In the genomic region with DNA sequence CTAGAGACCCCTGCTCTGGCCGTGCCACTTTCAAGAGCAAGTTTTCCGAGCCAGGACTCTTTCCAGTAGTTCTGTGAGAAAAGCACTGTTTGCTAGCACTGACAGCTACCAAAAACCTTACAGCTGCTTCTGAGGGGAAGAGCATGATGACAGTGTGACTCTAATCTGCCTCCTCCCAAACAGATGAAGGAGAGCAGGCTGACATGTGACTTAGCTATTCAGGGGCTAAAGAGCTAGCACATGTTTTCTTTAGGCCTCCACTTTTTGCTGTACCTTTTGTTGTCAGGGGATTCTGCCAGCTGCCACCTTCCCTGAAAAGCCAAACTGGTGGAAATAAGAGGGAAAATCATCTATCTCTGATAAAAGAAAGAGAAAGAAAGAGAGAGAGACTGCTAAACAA, we compare ENCODE assay signal across 11 cellular contexts. TPM values are rescaled to one million over a fixed set of nuclear protein-coding genes. Genes with fewer than 3 reads are reported as not detected.
A peak's percentile ranks its signal among the peaks of the same experiment; 100 is the strongest.
DNase-seq lines count a peak whose midpoint lies in the region; ATAC-seq and TF ChIP-seq lines count a peak whose summit lies in the region.
"Had no signal": no experiment of that assay in that cellular context is flagged by ENCODE, and none has a peak within 500 bp of the region (broad histone marks: within the 10 kb centered on the region; RNA-seq: fewer than 3 reads in every experiment).

No MANE protein-coding gene starts in this region.

- 36 to 64% (median 45%) methylated on average over 2 of the region's 2 CpGs for WGBS in heart left ventricle, 4 donors
- 71 to 78% methylated on average over 2 of the region's 2 CpGs for WGBS in thyroid gland, 2 donors

- intact Hi-C loops in heart left ventricle (cut with DNase I) (loop anchor here in 1 of 10 donors (5.0 kb wide), 1 partner anchor 41 kb away; no protein-coding TSS in a partner anchor), left cardiac atrium (cut with DNase I) (no loop called here), left lung (cut with DNase I) (no loop called here), thyroid gland (cut with DNase I) (no loop called here)

- H3K9me3 ChIP-seq in heart left ventricle (no peaks in the 10 kb centered on the region), SJSA1 (replicated peaks) (no peaks in the 10 kb centered on the region), left lung (no peaks in the 10 kb centered on the region), thyroid gland (no peaks in the 10 kb centered on the region)
- H3K9me3 ChIP-seq: breast epithelium had no signal

- DNase-seq in heart left ventricle (no peak), left cardiac atrium (no peak), SJSA1 (ENCODE audit: low read depth in 1 of 2, low spot score in 2 of 2) (no peak), left lung (no peak), thyroid gland (peak in 1 of 2 donors; percentile 17), cortex of kidney (lab: John Stamatoyannopoulos, UW) (no peak), putamen (ENCODE audit: low spot score) (no peak)
- DNase-seq in activated CD8-positive, alpha-beta memory T cell treated with anti-CD3 and anti-CD28 coated beads for 24 hours = no peak
- DNase-seq: BE2C, NCI-H446 treated with DMSO at 0.1 percent for 48 hours had no signal

- H3K4me3 ChIP-seq in heart left ventricle (no peak overlapping the region), SJSA1 (no peak overlapping the region), left lung (no peak overlapping the region), thyroid gland (replicated peaks in 1 of 3) (no peak overlapping the region)
- H3K4me3 ChIP-seq: breast epithelium had no signal

- peaks cover 0 to 87% (median 30%) of the 10 kb centered on the region in 9 donors for H3K36me3 ChIP-seq in heart left ventricle
- no peaks in the 10 kb centered on the region for H3K36me3 ChIP-seq in SJSA1
- H3K36me3 ChIP-seq in left lung = peaks cover 0 to 4% of the 10 kb centered on the region in 2 donors
- no peaks in the 10 kb centered on the region for H3K36me3 ChIP-seq in thyroid gland
- H3K36me3 ChIP-seq: breast epithelium had no signal

- H3K4me1 ChIP-seq in heart left ventricle (peaks cover 5 to 94% (median 55%) of the 10 kb centered on the region in 12 donors), SJSA1 (replicated peaks) (peaks cover 26% of the 10 kb centered on the region), left lung (peaks cover 12 to 28% of the 10 kb centered on the region in 2 donors), thyroid gland (peaks cover 30 to 36% of the 10 kb centered on the region in 2 donors)
- H3K4me1 ChIP-seq: breast epithelium had no signal

- TF ChIP-seq CTCF in heart left ventricle (IDR thresholded peaks at IDR 0.05) (no peak), left lung (IDR thresholded peaks at IDR 0.05) (no peak), thyroid gland (IDR thresholded peaks at IDR 0.05) (no peak)

- ATAC-seq in heart left ventricle (no peak), left cardiac atrium (no peak), left lung (peak; percentile 13)

- TF ChIP-seq POLR2A in heart left ventricle (IDR thresholded peaks at IDR 0.05) (no peak), thyroid gland (IDR thresholded peaks at IDR 0.05) (peak in 1 of 2 donors; percentile 11)

- H3K27ac ChIP-seq in heart left ventricle (peak overlapping the region in 10 of 12 donors; percentile 8 to 99 (median 92)), SJSA1 (peak overlapping the region; percentile 35), left lung (peak overlapping the region in 1 of 2 donors; percentile 39), thyroid gland (peak overlapping the region; percentile 14 to 60 (median 50))
- H3K27ac ChIP-seq: breast epithelium had no signal

- H3K27me3 ChIP-seq in heart left ventricle (no peaks in the 10 kb centered on the region), SJSA1 (replicated peaks) (no peaks in the 10 kb centered on the region), left lung (no peaks in the 10 kb centered on the region), thyroid gland (no peaks in the 10 kb centered on the region)
- H3K27me3 ChIP-seq: BE2C, breast epithelium had no signal

RNA-seq across cellular contexts. Expression of a gene that starts 17.3 kb away (rescaled TPM):
- total RNA-seq in heart left ventricle = 100 to 1,000 TPM; 573 to 947 (median 768) TPM
- polyA plus RNA-seq in heart left ventricle = 1,000 to 10,000 TPM in 1 of 2 donors, 100 to 1,000 TPM in 1; 511 to 1,022 TPM
- total RNA-seq in left cardiac atrium = 100 to 1,000 TPM; 383 to 677 TPM
- total RNA-seq in SJSA1 (2014; rRNA removed; shearing (Covaris generic)) = 0.97 TPM in 1 of 2 replicates, not detected in the other
- 1 to 10 TPM; 1.3 to 3.4 TPM for total RNA-seq in left lung
- 1 to 10 TPM; 1.9 to 5.4 (median 4.6) TPM for total RNA-seq in thyroid gland

RNA-seq across cellular contexts. Expression of a gene that starts 34.1 kb away (rescaled TPM):
- total RNA-seq in heart left ventricle (100 to 1,000 TPM in 5 of 9 donors, 10 to 100 TPM in 4; 73.8 to 173 (median 112) TPM), left cardiac atrium (100 to 1,000 TPM; 101 to 120 TPM), left lung (10 to 100 TPM; 46.2 to 49.6 TPM), thyroid gland (10 to 100 TPM; 12.8 to 73.0 (median 46.0) TPM)
- 100 to 1,000 TPM; 176 to 728 TPM for polyA plus RNA-seq in heart left ventricle
- 36.0 and 73.6 TPM in 2 replicates for total RNA-seq in SJSA1 (2014; rRNA removed; shearing (Covaris generic))

RNA-seq across cellular contexts. Expression of a gene that starts 45.4 kb away (rescaled TPM):
- total RNA-seq in heart left ventricle (10 to 100 TPM in 1 of 9 donors, 1 to 10 TPM in 6, under 1 TPM in 2; 0.58 to 23.8 (median 1.8) TPM), left cardiac atrium (1 to 10 TPM; 1.5 to 8.7 TPM), left lung (10 to 100 TPM; 10.6 to 14.5 TPM), thyroid gland (1 to 10 TPM; 2.0 to 6.7 (median 3.9) TPM)
- polyA plus RNA-seq in heart left ventricle = 1 to 10 TPM in 1 of 2 donors, under 1 TPM in 1; 0.86 to 2.6 TPM
- 0.16 and 1.4 TPM in 2 replicates for total RNA-seq in SJSA1 (2014; rRNA removed; shearing (Covaris generic))

RNA-seq across cellular contexts. Expression of a gene that starts 59.7 kb away (rescaled TPM):
- total RNA-seq in heart left ventricle (1 to 10 TPM in 3 of 9 donors, under 1 TPM in 5, not detected in 1; 0.16 to 1.9 (median 0.56) TPM), left cardiac atrium (under 1 TPM; 0.58 to 0.91 TPM), left lung (1 to 10 TPM; 1.1 to 5.6 TPM), thyroid gland (10 to 100 TPM in 3 of 4 donors, 1 to 10 TPM in 1; 9.4 to 28.0 (median 22.8) TPM)
- polyA plus RNA-seq in heart left ventricle = under 1 TPM; 0.19 to 0.21 TPM
- total RNA-seq in SJSA1 (2014; rRNA removed; shearing (Covaris generic)) = 0.18 and 0.34 TPM in 2 replicates

Comparison
In these comparisons a context has a peak if more than half of its experiments do, and no peak if none do; other contexts are left out.
1. RNA of a gene that starts 17.3 kb away (total RNA-seq): 573 to 947 TPM in heart left ventricle and 383 to 677 TPM in left cardiac atrium; 1.9 to 5.4 TPM in thyroid gland, 1.3 to 3.4 TPM in left lung and 0.97 TPM in SJSA1; every median in the first group is over 10 times any median in the second.